ENCODE assay signal across 8 cellular contexts in the genomic region with DNA sequence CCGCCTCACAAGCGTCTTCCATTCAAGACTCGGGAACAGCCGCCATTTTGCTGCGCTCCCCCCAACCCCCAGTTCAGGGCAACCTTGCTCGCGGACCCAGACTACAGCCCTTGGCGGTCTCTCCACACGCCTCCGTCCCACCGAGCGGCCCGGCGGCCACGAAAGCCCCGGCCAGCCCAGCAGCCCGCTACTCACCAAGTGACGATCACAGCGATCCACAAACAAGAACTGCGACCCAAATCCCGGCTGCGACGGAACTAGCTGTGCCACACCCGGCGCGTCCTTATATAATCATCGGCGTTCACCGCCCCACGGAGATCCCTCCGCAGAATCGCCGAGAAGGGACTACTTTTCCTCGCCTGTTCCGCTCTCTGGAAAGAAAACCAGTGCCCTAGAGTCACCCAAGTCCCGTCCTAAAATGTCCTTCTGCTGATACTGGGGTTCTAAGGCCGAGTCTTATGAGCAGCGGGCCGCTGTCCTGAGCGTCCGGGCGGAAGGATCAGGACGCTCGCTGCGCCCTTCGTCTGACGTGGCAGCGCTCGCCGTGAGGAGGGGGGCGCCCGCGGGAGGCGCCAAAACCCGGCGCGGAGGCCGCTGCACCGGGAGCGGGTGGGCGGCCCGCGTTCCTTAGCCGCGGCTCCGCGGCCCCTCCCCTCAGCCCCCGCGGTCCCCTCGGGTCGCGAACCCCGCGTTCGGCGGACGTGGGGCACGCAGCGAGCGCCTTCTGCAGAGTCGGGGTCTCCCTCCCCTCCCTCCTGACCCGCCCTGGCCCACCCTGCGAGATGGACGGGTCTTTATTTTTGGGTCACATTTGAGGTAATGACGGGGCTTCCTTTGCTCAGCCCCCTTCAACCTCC. TPM values are rescaled to one million over a fixed set of nuclear protein-coding genes. Genes with fewer than 3 reads are reported as not detected.
A peak's percentile ranks its signal among the peaks of the same experiment; 100 is the strongest.
DNase-seq lines count a peak whose midpoint lies in the region; ATAC-seq, FAIRE-seq and TF ChIP-seq lines count a peak whose summit lies in the region.

A gene (minus strand): TSS at position 259 of the 857 bp plus-strand sequence. CDS start 879 bp downstream, outside the sequence.

- TF ChIP-seq CTCF in MCF 10A (IDR thresholded peaks at IDR 0.05; ENCODE audit: unreplicated experiment), result no peak

- intact Hi-C loops in MCF 10A (cut with micrococcal nuclease), result loop anchor here (1.0 kb wide), 1 partner anchor 25 kb away; no protein-coding TSS in a partner anchor

- H3K27ac Mint-ChIP-seq in MCF 10A (ENCODE audit: low read depth, unreplicated experiment), result peak within 1 kb of the TSS; percentile 100

- H3K27me3 Mint-ChIP-seq in MCF 10A (ENCODE audit: insufficient read depth, unreplicated experiment), result no peaks in the 10 kb centered on the region

- peak within 1 kb of the TSS; percentile 95 for H3K4me3 Mint-ChIP-seq in MCF 10A (ENCODE audit: unreplicated experiment)

- no TSS peak for BruUV-seq in MCF 10A (replicated peaks; lab: Mats Ljungman, UMichigan)

- DNase-seq in GM12891 (ENCODE audit: insufficient read length, low spot score) (peak; percentile 54), T-helper 1 cell (peak; percentile 74 to 92 (median 86)), MCF 10A (ENCODE audit: unreplicated experiment) (peak; percentile 89), inferior parietal cortex (ENCODE audit: extremely low spot score) (peak; percentile 94), NCI-H2081 treated with DMSO at 0.1 percent for 48 hours (lab: John Stamatoyannopoulos, UW) (no peak), amygdala (lab: John Stamatoyannopoulos, UW) (no peak)
- DNase-seq in stimulated activated CD4-positive, alpha-beta T cell treated with anti-CD3 and anti-CD28 coated beads, Interleukin-12 subunit alpha, Interleukin-12 subunit beta, amount 100 ng/mL, for 48 hours (ENCODE audit: low read depth in 2 of 3, low spot score in 1 of 3), result peak; percentile 77 to 90 (median 86)

- no peaks in the 10 kb centered on the region for H3K9me3 Mint-ChIP-seq in MCF 10A (ENCODE audit: unreplicated experiment)

- H3K4me1 Mint-ChIP-seq in MCF 10A (ENCODE audit: insufficient read depth, unreplicated experiment), result peaks cover 44% of the 10 kb centered on the region

- FAIRE-seq in GM12891 (lab: Jason Lieb, UNC), result no peak

- CTCF ChIA-PET in MCF 10A (lab: Yijun Ruan, JAX), result interaction anchor here (0.6 to 4.6 kb wide), 8 partner anchors 9 to 80 kb away, joined by 3 to 64 read pairs (median 4); a partner anchor contains a TSS

- ATAC-seq in HG02943 (IDR thresholded peaks at IDR 0.05; ENCODE audit: low read depth, unreplicated experiment), result peak; percentile 27

- POLR2A ChIA-PET in MCF 10A (lab: Yijun Ruan, JAX), result interaction anchor here (0.6 to 31.0 kb wide), 25 partner anchors 0 to 396 kb away, joined by 3 to 2121 read pairs (median 4); a partner anchor contains a TSS

- TF ChIP-seq POLR2A in GM12891 (IDR thresholded peaks at IDR 0.05; ENCODE audit: low read depth, low read length), result peak; percentile 100

- H3K36me3 Mint-ChIP-seq in MCF 10A (ENCODE audit: insufficient read depth, unreplicated experiment), result peaks cover 70% of the 10 kb centered on the region

TF ChIP-seq in GM12891, 5 proteins besides CTCF, POLR2A, EP300 and RAD21:
- TF ChIP-seq POU2F2 (IDR thresholded peaks at IDR 0.05; ENCODE audit: low read depth, low read length), result peak; percentile 98
- TF ChIP-seq POLR2AphosphoS5 (IDR thresholded peaks at IDR 0.05; ENCODE audit: low read depth, low read length), result peak; percentile 100
- no peak; the same call in 1 of the 2 replicates for TF ChIP-seq SPI1 (IDR thresholded peaks at IDR 0.05; ENCODE audit: low read depth, low read length)
- TF ChIP-seq PAX5 (IDR thresholded peaks at IDR 0.05; ENCODE audit: insufficient read depth, low read length, severe bottlenecking), result peak; percentile 49
- TF ChIP-seq TAF1 (IDR thresholded peaks at IDR 0.05; ENCODE audit: low read depth, low read length), result peak; percentile 99

RNA-seq across cellular contexts. Expression of the gene that starts here (rescaled TPM):
- polyA plus RNA-seq in GM12891 (2012; ENCODE audit: low read depth, missing spikeins), result 1,009 TPM
- total RNA-seq in MCF 10A (2022), result 1,485 and 1,602 TPM in 2 replicates

Comparison
In these comparisons a context has a peak if more than half of its experiments do, and no peak if none do; other contexts are left out.
1. DNase-seq: peak in GM12891 (single experiment), T-helper 1 cell (5 of 5), MCF 10A (single experiment), inferior parietal cortex (single experiment) and stimulated activated CD4-positive, alpha-beta T cell treated with anti-CD3 and anti-CD28 coated beads, Interleukin-12 subunit alpha, Interleukin-12 subunit beta, amount 100 ng/mL, for 48 hours (3 of 3); none in NCI-H2081 treated with DMSO at 0.1 percent for 48 hours (single experiment) and amygdala (0 of 56).